10 cellular contexts compared by ENCODE assay signal in genomic region chr6:154298297-154298696, GRCh38. TPM values are rescaled to one million over a fixed set of nuclear protein-coding genes. Genes with fewer than 3 reads are reported as not detected.
DNase-seq lines count a peak whose midpoint lies in the region; ATAC-seq and TF ChIP-seq lines count a peak whose summit lies in the region.
"Had no signal": no experiment of that assay in that cellular context is flagged by ENCODE, and none has a peak within 500 bp of the region (broad histone marks: within the 10 kb centered on the region; RNA-seq: fewer than 3 reads in every experiment).

No MANE protein-coding gene starts in this region.

- TF ChIP-seq CTCF in AG10803 (conservative IDR thresholded peaks at IDR 0.05; ENCODE audit: low read length) = no peak

- DNase-seq in AG10803 (ENCODE audit: low read depth) (peak; percentile 15), MV-4-11 (lab: John Stamatoyannopoulos, UW) (peak; percentile 36), inferior parietal cortex (ENCODE audit: extremely low spot score) (peak; percentile 26), DMS153 (lab: John Stamatoyannopoulos, UW) (no peak), caudate nucleus (lab: John Stamatoyannopoulos, UW) (no peak), G401 (ENCODE audit: low spot score) (no peak), GM19238 (ENCODE audit: insufficient read length, low spot score) (no peak)
- DNase-seq: activated naive CD8-positive, alpha-beta T cell treated with anti-CD3 and anti-CD28 coated beads, Interleukin-2, amount 10 ng/mL, durations not matched to agents 7 days and 5 days had no signal

- ATAC-seq in GM21423 (IDR thresholded peaks at IDR 0.05; ENCODE audit: unreplicated experiment) = peak; percentile 36

- in situ Hi-C loops in G401 (cut with HindIII; ENCODE audit: low sequenced_read_pairs) = no loop called here

- no peak overlapping the region for H3K4me3 ChIP-seq in AG10803 (ENCODE audit: low read length)
- H3K4me3 ChIP-seq: SK-N-MC had no signal

- H3K27ac ChIP-seq in caudate nucleus (ENCODE audit: low read depth, low read length) = no peak overlapping the region
- H3K27ac ChIP-seq: SK-N-MC had no signal

RNA-seq across cellular contexts. Expression of gene IPCEF1, which starts 58.3 kb away (rescaled TPM):
- not detected in 2 replicates for total RNA-seq in G401 (2014; rRNA removed; shearing (Covaris generic))

Comparison
In these comparisons a context has a peak if more than half of its experiments do, and no peak if none do; other contexts are left out.
1. DNase-seq: peak in AG10803 (single experiment), MV-4-11 (single experiment) and inferior parietal cortex (single experiment); none in DMS153 (single experiment), caudate nucleus (0 of 61), G401 (single experiment) and GM19238 (single experiment).